17 cellular contexts compared by ENCODE assay signal in genomic region chr6:104958720-104959452, GRCh38. TPM values are rescaled to one million over a fixed set of nuclear protein-coding genes. Genes with fewer than 3 reads are reported as not detected.
A peak's percentile ranks its signal among the peaks of the same experiment; 100 is the strongest.
DNase-seq lines count a peak whose midpoint lies in the region; ATAC-seq, FAIRE-seq and TF ChIP-seq lines count a peak whose summit lies in the region.
"Had no signal": no experiment of that assay in that cellular context is flagged by ENCODE, and none has a peak within 500 bp of the region (broad histone marks: within the 10 kb centered on the region; RNA-seq: fewer than 3 reads in every experiment).

No MANE protein-coding gene starts in this region.

- peak overlapping the region; percentile 79 for H3K4me2 ChIP-seq in neural cell (ENCODE audit: low read length)

- H4K20me1 ChIP-seq in neural cell (ENCODE audit: insufficient read depth) = no peaks in the 10 kb centered on the region

- peaks cover 18% of the 10 kb centered on the region for H3K4me1 Mint-ChIP-seq in activated T-helper 2 cell treated with anti-CD3 and anti-CD28 coated beads, Interferon-gamma antibody, Interleukin-2, Interleukin-4, amounts not matched to agents 10 μg/mL and 5 μg/mL and 100 μg/mL, durations not matched to agents 14 hours and 24 hours and 36 hours (ENCODE audit: low read depth)

- H3K79me2 ChIP-seq in neural cell (replicated peaks; ENCODE audit: insufficient read depth, low read length) = peaks cover 91% of the 10 kb centered on the region

- peaks cover 55% of the 10 kb centered on the region for H3K27me3 Mint-ChIP-seq in activated T-helper 2 cell treated with anti-CD3 and anti-CD28 coated beads, Interferon-gamma antibody, Interleukin-2, Interleukin-4, amounts not matched to agents 10 μg/mL and 5 μg/mL and 100 μg/mL, durations not matched to agents 14 hours and 24 hours and 36 hours (ENCODE audit: low read depth)

- H3K36me3 Mint-ChIP-seq in activated T-helper 2 cell treated with anti-CD3 and anti-CD28 coated beads, Interferon-gamma antibody, Interleukin-2, Interleukin-4, amounts not matched to agents 10 μg/mL and 5 μg/mL and 100 μg/mL, durations not matched to agents 14 hours and 24 hours and 36 hours (ENCODE audit: low read depth) = no peaks in the 10 kb centered on the region
- H3K36me3 Mint-ChIP-seq: CD4-positive, CD25-positive, alpha-beta regulatory T cell had no signal

- peaks cover 3% of the 10 kb centered on the region for H3K36me3 ChIP-seq in neural cell (ENCODE audit: insufficient read depth, low read length)
- H3K36me3 ChIP-seq: gastroesophageal sphincter, upper lobe of left lung had no signal

- no peak for ATAC-seq in GM21723 (IDR thresholded peaks at IDR 0.05; ENCODE audit: unreplicated experiment)
- no peak for ATAC-seq in GM18502 (IDR thresholded peaks at IDR 0.05; ENCODE audit: poor library complexity, unreplicated experiment)
- ATAC-seq: gastroesophageal sphincter, right cardiac atrium had no signal

- peaks cover 4% of the 10 kb centered on the region for H3F3A ChIP-seq in neural cell (ENCODE audit: insufficient read depth, low read length, poor library complexity, severe bottlenecking)

- no peak for TF ChIP-seq EP300 in neural cell (conservative IDR thresholded peaks at IDR 0.05; ENCODE audit: poor library complexity, severe bottlenecking)

- H3K4me3 Mint-ChIP-seq in activated T-helper 2 cell treated with anti-CD3 and anti-CD28 coated beads, Interferon-gamma antibody, Interleukin-2, Interleukin-4, amounts not matched to agents 10 μg/mL and 5 μg/mL and 100 μg/mL, durations not matched to agents 14 hours and 24 hours and 36 hours (ENCODE audit: low read depth) = peak overlapping the region; percentile 51
- H3K4me3 Mint-ChIP-seq: activated naive CD4-positive, alpha-beta T cell treated with anti-CD3 and anti-CD28 coated beads for 36 hours had no signal

- no peak for TF ChIP-seq RAD21 in neural cell (conservative IDR thresholded peaks at IDR 0.05)

- H2AFZ ChIP-seq in neural cell (ENCODE audit: low read depth, low read length) = no peak overlapping the region

- H3K9ac ChIP-seq in neural cell (ENCODE audit: low read length) = peak overlapping the region; percentile 59

- no peak for TF ChIP-seq CTCF in neural cell (IDR thresholded peaks at IDR 0.05; ENCODE audit: poor library complexity, severe bottlenecking)

- DNase-seq in NCI-H526 treated with DMSO at 0.1 percent for 48 hours (lab: John Stamatoyannopoulos, UW) (peak; percentile 9), kidney tubule cell (ENCODE audit: low spot score) (no peak)
- DNase-seq in activated T-helper 2 cell treated with anti-CD3 and anti-CD28 coated beads, Interferon-gamma antibody, Interleukin-2, Interleukin-4, amounts not matched to agents 10 μg/mL and 5 μg/mL and 100 μg/mL, durations not matched to agents 14 hours and 24 hours and 36 hours (ENCODE audit: low spot score) = no peak
- DNase-seq in stimulated activated CD4-positive, alpha-beta T cell treated with anti-CD3 and anti-CD28 coated beads, Interleukin-4, amount 100 ng/mL, for 24 hours = no peak
- DNase-seq: activated naive CD4-positive, alpha-beta T cell treated with anti-CD3 and anti-CD28 coated beads for 36 hours; CD4-positive, CD25-positive, alpha-beta regulatory T cell; cortex of kidney; NCI-H2029 treated with DMSO at 0.1 percent for 48 hours; right cardiac atrium; upper lobe of left lung had no signal

- peak; percentile 72 for FAIRE-seq in G401.6 (lab: Jason Lieb, UNC)
- FAIRE-seq: HTR-8/SVneo had no signal

- H3K9me3 Mint-ChIP-seq in activated T-helper 2 cell treated with anti-CD3 and anti-CD28 coated beads, Interferon-gamma antibody, Interleukin-2, Interleukin-4, amounts not matched to agents 10 μg/mL and 5 μg/mL and 100 μg/mL, durations not matched to agents 14 hours and 24 hours and 36 hours = no peaks in the 10 kb centered on the region
- H3K9me3 Mint-ChIP-seq: activated naive CD4-positive, alpha-beta T cell treated with anti-CD3 and anti-CD28 coated beads for 36 hours had no signal

- peaks cover 9% of the 10 kb centered on the region for H3K27me3 ChIP-seq in neural cell (ENCODE audit: insufficient read depth, low read depth, low read length)

- intact Hi-C loops in activated T-helper 2 cell treated with anti-CD3 and anti-CD28 coated beads, Interferon-gamma antibody, Interleukin-2, Interleukin-4, amounts not matched to agents 10 μg/mL and 5 μg/mL and 100 μg/mL, durations not matched to agents 14 hours and 24 hours and 36 hours (cut with micrococcal nuclease) = loop anchor here (5.0 kb wide), 2 partner anchors 172 to 178 kb away; a partner anchor contains a TSS

- H3K27ac Mint-ChIP-seq in activated T-helper 2 cell treated with anti-CD3 and anti-CD28 coated beads, Interferon-gamma antibody, Interleukin-2, Interleukin-4, amounts not matched to agents 10 μg/mL and 5 μg/mL and 100 μg/mL, durations not matched to agents 14 hours and 24 hours and 36 hours = no peak overlapping the region
- H3K27ac Mint-ChIP-seq: activated naive CD4-positive, alpha-beta T cell treated with anti-CD3 and anti-CD28 coated beads for 36 hours; CD4-positive, CD25-positive, alpha-beta regulatory T cell had no signal

- peak overlapping the region; percentile 82 for H3K27ac ChIP-seq in neural cell (ENCODE audit: low read length)
- H3K27ac ChIP-seq: gastroesophageal sphincter, upper lobe of left lung had no signal

- no peaks in the 10 kb centered on the region for H3K9me3 ChIP-seq in neural cell (ENCODE audit: low read length)
- H3K9me3 ChIP-seq: gastroesophageal sphincter, upper lobe of left lung had no signal

- no peaks in the 10 kb centered on the region for H3K9me2 ChIP-seq in neural cell (ENCODE audit: insufficient read depth, low read length)

- peak overlapping the region; percentile 67 for H3K4me3 ChIP-seq in neural cell (ENCODE audit: low read length)
- H3K4me3 ChIP-seq: gastroesophageal sphincter, upper lobe of left lung had no signal

TF ChIP-seq in neural cell, 6 proteins besides CTCF, POLR2A, EP300 and RAD21:
- TF ChIP-seq, protein P1, sequence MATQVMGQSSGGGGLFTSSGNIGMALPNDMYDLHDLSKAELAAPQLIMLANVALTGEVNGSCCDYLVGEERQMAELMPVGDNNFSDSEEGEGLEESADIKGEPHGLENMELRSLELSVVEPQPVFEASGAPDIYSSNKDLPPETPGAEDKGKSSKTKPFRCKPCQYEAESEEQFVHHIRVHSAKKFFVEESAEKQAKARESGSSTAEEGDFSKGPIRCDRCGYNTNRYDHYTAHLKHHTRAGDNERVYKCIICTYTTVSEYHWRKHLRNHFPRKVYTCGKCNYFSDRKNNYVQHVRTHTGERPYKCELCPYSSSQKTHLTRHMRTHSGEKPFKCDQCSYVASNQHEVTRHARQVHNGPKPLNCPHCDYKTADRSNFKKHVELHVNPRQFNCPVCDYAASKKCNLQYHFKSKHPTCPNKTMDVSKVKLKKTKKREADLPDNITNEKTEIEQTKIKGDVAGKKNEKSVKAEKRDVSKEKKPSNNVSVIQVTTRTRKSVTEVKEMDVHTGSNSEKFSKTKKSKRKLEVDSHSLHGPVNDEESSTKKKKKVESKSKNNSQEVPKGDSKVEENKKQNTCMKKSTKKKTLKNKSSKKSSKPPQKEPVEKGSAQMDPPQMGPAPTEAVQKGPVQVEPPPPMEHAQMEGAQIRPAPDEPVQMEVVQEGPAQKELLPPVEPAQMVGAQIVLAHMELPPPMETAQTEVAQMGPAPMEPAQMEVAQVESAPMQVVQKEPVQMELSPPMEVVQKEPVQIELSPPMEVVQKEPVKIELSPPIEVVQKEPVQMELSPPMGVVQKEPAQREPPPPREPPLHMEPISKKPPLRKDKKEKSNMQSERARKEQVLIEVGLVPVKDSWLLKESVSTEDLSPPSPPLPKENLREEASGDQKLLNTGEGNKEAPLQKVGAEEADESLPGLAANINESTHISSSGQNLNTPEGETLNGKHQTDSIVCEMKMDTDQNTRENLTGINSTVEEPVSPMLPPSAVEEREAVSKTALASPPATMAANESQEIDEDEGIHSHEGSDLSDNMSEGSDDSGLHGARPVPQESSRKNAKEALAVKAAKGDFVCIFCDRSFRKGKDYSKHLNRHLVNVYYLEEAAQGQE (IDR thresholded peaks at IDR 0.05; ENCODE audit: borderline replicate concordance) = no peak
- no peak for TF ChIP-seq POLR2AphosphoS5 (IDR thresholded peaks at IDR 0.05)
- TF ChIP-seq SMC3 (conservative IDR thresholded peaks at IDR 0.05; ENCODE audit: poor library complexity) = no peak
- no peak for TF ChIP-seq TAF1 (IDR thresholded peaks at IDR 0.05; ENCODE audit: low read depth)
- no peak for TF ChIP-seq EZH2 (IDR thresholded peaks at IDR 0.05; ENCODE audit: borderline replicate concordance, insufficient read depth, low read length, poor library complexity, severe bottlenecking)
- TF ChIP-seq MXI1 (conservative IDR thresholded peaks at IDR 0.05; ENCODE audit: poor library complexity, severe bottlenecking) = peak; percentile 41

RNA-seq across cellular contexts. Expression of gene LIN28B, which starts 2.0 kb away (rescaled TPM):
- total RNA-seq in activated T-helper 2 cell treated with anti-CD3 and anti-CD28 coated beads, Interferon-gamma antibody, Interleukin-2, Interleukin-4, amounts not matched to agents 10 μg/mL and 5 μg/mL and 100 μg/mL, durations not matched to agents 14 hours and 24 hours and 36 hours = 0.05 TPM in 2 replicates
- 17.4 and 19.1 TPM in 2 replicates for polyA plus RNA-seq in neural cell
- 39.9 and 41.0 TPM in 2 replicates for polyA minus RNA-seq in neural cell
- total RNA-seq: activated naive CD4-positive, alpha-beta T cell treated with anti-CD3 and anti-CD28 coated beads for 36 hours; CD4-positive, CD25-positive, alpha-beta regulatory T cell; gastroesophageal sphincter; mesenteric fat pad; right cardiac atrium had no signal
- polyA plus RNA-seq: CD4-positive, CD25-positive, alpha-beta regulatory T cell; right cardiac atrium had no signal
